25 cellular contexts compared by ENCODE assay signal in genomic region chr6:126380072-126380583, GRCh38. TPM values are rescaled to one million over a fixed set of nuclear protein-coding genes. Genes with fewer than 3 reads are reported as not detected.
"Had no signal": no experiment of that assay in that cellular context is flagged by ENCODE, and none has a peak within 500 bp of the region (broad histone marks: within the 10 kb centered on the region; RNA-seq: fewer than 3 reads in every experiment).

No MANE protein-coding gene starts in this region.

- H3K4me3 Mint-ChIP-seq: activated CD4-positive, alpha-beta T cell treated with anti-CD3 and anti-CD28 coated beads for 36 hours; activated CD8-positive, alpha-beta memory T cell treated with anti-CD3 and anti-CD28 coated beads, Interleukin-2, amount 10 ng/mL, durations not matched to agents 7 days and 5 days; activated CD8-positive, alpha-beta T cell treated with anti-CD3 and anti-CD28 coated beads, Interleukin-2, amount 10 ng/mL, durations not matched to agents 7 days and 5 days; activated naive CD8-positive, alpha-beta T cell; activated T-cell treated with anti-CD3 and anti-CD28 coated beads, Interleukin-2, amount 50 U/mL, for 72 hours; natural killer cell had no signal

- H3K27me3 Mint-ChIP-seq: activated CD4-positive, alpha-beta T cell treated with anti-CD3 and anti-CD28 coated beads for 36 hours; activated CD8-positive, alpha-beta memory T cell treated with anti-CD3 and anti-CD28 coated beads, Interleukin-2, amount 10 ng/mL, durations not matched to agents 7 days and 5 days; activated naive CD8-positive, alpha-beta T cell had no signal

- DNase-seq: activated CD4-positive, alpha-beta T cell treated with anti-CD3 and anti-CD28 coated beads for 36 hours; activated CD4-positive, CD25-positive, alpha-beta regulatory T cell; activated CD8-positive, alpha-beta memory T cell treated with anti-CD3 and anti-CD28 coated beads, Interleukin-2, amount 10 ng/mL, durations not matched to agents 7 days and 5 days; activated CD8-positive, alpha-beta T cell treated with anti-CD3 and anti-CD28 coated beads, Interleukin-2, amount 10 ng/mL, durations not matched to agents 7 days and 5 days; activated naive CD4-positive, alpha-beta T cell; activated T-cell treated with anti-CD3 and anti-CD28 coated beads, Interleukin-2, amount 50 U/mL, for 72 hours; aorta; body of pancreas; dorsolateral prefrontal cortex; effector memory CD4-positive, alpha-beta T cell; foreskin fibroblast; heart left ventricle; hypothalamus; left ventricle myocardium inferior; mammary epithelial cell; natural killer cell; posterior cingulate gyrus; right cardiac atrium; stimulated activated CD4-positive, alpha-beta T cell treated with anti-CD3 and anti-CD28 coated beads, Interleukin-12 subunit alpha, Interleukin-12 subunit beta, amount 100 ng/mL, for 4 hours; stimulated activated CD4-positive, alpha-beta T cell treated with anti-CD3 and anti-CD28 coated beads, Interleukin-4, amount 100 ng/mL, for 1 hour; stimulated activated naive CD8-positive, alpha-beta T cell treated with anti-CD3 and anti-CD28 coated beads, Interleukin-15, Interleukin-2, amounts not matched to agents 100 U/mL and 50 U/mL, for 24 hours; testis; upper lobe of left lung had no signal

- H3K36me3 Mint-ChIP-seq: activated CD8-positive, alpha-beta memory T cell treated with anti-CD3 and anti-CD28 coated beads, Interleukin-2, amount 10 ng/mL, durations not matched to agents 7 days and 5 days; activated naive CD8-positive, alpha-beta T cell had no signal

- H3K27me3 ChIP-seq: body of pancreas, dorsolateral prefrontal cortex, heart left ventricle, testis, upper lobe of left lung had no signal

- H3K4me1 ChIP-seq: body of pancreas, heart left ventricle, left ventricle myocardium inferior, testis, upper lobe of left lung had no signal

- H3K4me1 Mint-ChIP-seq: activated CD4-positive, alpha-beta T cell treated with anti-CD3 and anti-CD28 coated beads for 36 hours; activated CD8-positive, alpha-beta memory T cell treated with anti-CD3 and anti-CD28 coated beads, Interleukin-2, amount 10 ng/mL, durations not matched to agents 7 days and 5 days; natural killer cell had no signal

- H3K9me3 ChIP-seq: testis had no signal

- H3K4me3 ChIP-seq: body of pancreas, coronary artery, dorsolateral prefrontal cortex, heart left ventricle, left ventricle myocardium inferior, testis, upper lobe of left lung had no signal

- ATAC-seq: activated CD4-positive, alpha-beta T cell treated with anti-CD3 and anti-CD28 coated beads for 36 hours; activated CD8-positive, alpha-beta memory T cell treated with anti-CD3 and anti-CD28 coated beads, Interleukin-2, amount 10 ng/mL, durations not matched to agents 7 days and 5 days; activated CD8-positive, alpha-beta T cell treated with anti-CD3 and anti-CD28 coated beads, Interleukin-2, amount 10 ng/mL, durations not matched to agents 7 days and 5 days; activated T-cell treated with anti-CD3 and anti-CD28 coated beads, Interleukin-2, amount 50 U/mL, for 72 hours; body of pancreas; heart left ventricle; natural killer cell; right cardiac atrium; stimulated activated naive CD8-positive, alpha-beta T cell treated with anti-CD3 and anti-CD28 coated beads, Interleukin-15, Interleukin-2, amounts not matched to agents 100 U/mL and 50 U/mL, for 24 hours had no signal

- H3K27ac ChIP-seq: body of pancreas, coronary artery, dorsolateral prefrontal cortex, heart left ventricle, left ventricle myocardium inferior, testis, upper lobe of left lung had no signal

- H3K36me3 ChIP-seq: heart left ventricle, left ventricle myocardium inferior, upper lobe of left lung had no signal

RNA-seq across cellular contexts. Expression of gene CENPW, which starts 40.2 kb away (rescaled TPM):
- total RNA-seq: body of pancreas had no signal
